ENCODE assay signal across 37 cellular contexts in the genomic region with DNA sequence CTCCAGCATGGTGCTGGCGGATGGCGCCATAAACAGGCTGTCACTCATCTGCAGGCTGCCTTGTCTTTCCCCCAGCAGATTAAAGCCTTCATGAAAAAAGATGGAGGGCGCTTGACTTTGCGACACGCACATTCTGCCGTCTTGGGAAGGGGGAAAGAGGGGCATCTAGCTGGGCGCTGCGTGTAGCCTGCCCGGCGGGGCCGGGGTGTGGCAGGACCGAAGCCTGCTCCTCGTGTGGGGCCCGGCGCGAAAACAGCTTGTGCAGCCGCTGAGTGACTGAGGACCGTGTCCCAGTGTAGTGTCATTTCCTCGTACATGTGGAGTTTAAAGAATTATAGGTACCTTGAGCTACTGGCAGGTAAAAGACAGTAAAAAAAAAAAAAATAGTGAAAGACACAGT.
"Had no signal": no experiment of that assay in that cellular context is flagged by ENCODE, and none has a peak within 500 bp of the region (broad histone marks: within the 10 kb centered on the region; RNA-seq: fewer than 3 reads in every experiment).

No MANE protein-coding gene starts in this region.

- ATAC-seq: activated CD4-positive, alpha-beta T cell treated with anti-CD3 and anti-CD28 coated beads for 36 hours; activated CD4-positive, CD25-positive, alpha-beta regulatory T cell treated with anti-CD3 and anti-CD28 coated beads, Interleukin-2, amount 50 U/mL, for 24 hours; activated CD8-positive, alpha-beta memory T cell treated with anti-CD3 and anti-CD28 coated beads, Interleukin-2, amount 10 ng/mL, durations not matched to agents 7 days and 5 days; activated CD8-positive, alpha-beta T cell treated with anti-CD3 and anti-CD28 coated beads, Interleukin-2, amount 10 ng/mL, durations not matched to agents 7 days and 5 days; activated naive CD8-positive, alpha-beta T cell treated with anti-CD3 and anti-CD28 coated beads, Interleukin-2, amount 50 U/mL, for 24 hours; WTC11 had no signal

- H3K27me3 ChIP-seq: ascending aorta, cardiac muscle cell had no signal

- DNase-seq: activated CD4-positive, alpha-beta memory T cell treated with anti-CD3 and anti-CD28 coated beads, Interleukin-2, amount 10 ng/mL, durations not matched to agents 7 days and 5 days; activated CD4-positive, alpha-beta T cell treated with anti-CD3 and anti-CD28 coated beads for 1 hour; activated CD4-positive, alpha-beta T cell treated with anti-CD3 and anti-CD28 coated beads for 36 hours; activated CD4-positive, alpha-beta T cell treated with anti-CD3 and anti-CD28 coated beads for 48 hours; activated CD4-positive, alpha-beta T cell treated with anti-CD3 and anti-CD28 coated beads, Interleukin-2, amount 10 ng/mL, durations not matched to agents 7 days and 5 days; activated CD4-positive, alpha-beta T cell treated with anti-CD3 and anti-CD28 coated beads, Interleukin-2, amount 50 U/mL, for 48 hours; activated CD4-positive, CD25-positive, alpha-beta regulatory T cell; activated CD8-positive, alpha-beta memory T cell treated with anti-CD3 and anti-CD28 coated beads for 24 hours; activated CD8-positive, alpha-beta memory T cell treated with anti-CD3 and anti-CD28 coated beads, Interleukin-2, amount 10 ng/mL, durations not matched to agents 7 days and 5 days; activated CD8-positive, alpha-beta memory T cell treated with anti-CD3 and anti-CD28 coated beads, Interleukin-2, amount 50 U/mL, for 48 hours; activated CD8-positive, alpha-beta T cell treated with anti-CD3 and anti-CD28 coated beads, Interleukin-2, amount 10 ng/mL, durations not matched to agents 7 days and 5 days; activated effector memory CD4-positive, alpha-beta T cell treated with Interleukin-2 at 50 U/mL for 16 hours; activated gamma-delta T cell; activated naive CD4-positive, alpha-beta T cell treated with anti-CD3 and anti-CD28 coated beads, Interleukin-2, amount 10 ng/mL, durations not matched to agents 7 days and 5 days; activated naive CD4-positive, alpha-beta T cell treated with Interleukin-2 at 50 U/mL for 16 hours; activated naive CD8-positive, alpha-beta T cell treated with anti-CD3 and anti-CD28 coated beads, Interleukin-2, amount 10 ng/mL, durations not matched to agents 7 days and 5 days; activated naive CD8-positive, alpha-beta T cell treated with anti-CD3 and anti-CD28 coated beads, Interleukin-2, amount 50 U/mL, for 24 hours; activated T-cell treated with anti-CD3 and anti-CD28 coated beads, Interleukin-2, amount 50 U/mL, for 24 hours; activated T-cell treated with anti-CD3 and anti-CD28 coated beads, Interleukin-2, amount 50 U/mL, for 48 hours; amygdala; anterior cingulate cortex; caudate nucleus; SW 1271; T-helper 1 cell; T-helper 2 cell; T-helper 9 cell; WERI-Rb-1 had no signal

- H3K36me3 Mint-ChIP-seq: brain, WTC11 had no signal

- H3K9me3 ChIP-seq: ascending aorta had no signal

- H3K4me1 Mint-ChIP-seq: activated CD4-positive, alpha-beta memory T cell treated with anti-CD3 and anti-CD28 coated beads, Interleukin-2, amount 10 ng/mL, durations not matched to agents 7 days and 5 days; activated CD4-positive, alpha-beta T cell treated with anti-CD3 and anti-CD28 coated beads for 36 hours; activated CD4-positive, alpha-beta T cell treated with anti-CD3 and anti-CD28 coated beads, Interleukin-2, amount 10 ng/mL, durations not matched to agents 7 days and 5 days; activated CD8-positive, alpha-beta memory T cell treated with anti-CD3 and anti-CD28 coated beads, Interleukin-2, amount 10 ng/mL, durations not matched to agents 7 days and 5 days; activated naive CD4-positive, alpha-beta T cell treated with anti-CD3 and anti-CD28 coated beads, Interleukin-2, amount 10 ng/mL, durations not matched to agents 7 days and 5 days; activated naive CD8-positive, alpha-beta T cell treated with anti-CD3 and anti-CD28 coated beads, Interleukin-2, amount 10 ng/mL, durations not matched to agents 7 days and 5 days; activated naive CD8-positive, alpha-beta T cell treated with anti-CD3 and anti-CD28 coated beads, Interleukin-2, amount 50 U/mL, for 24 hours; WTC11 had no signal

- H3K27me3 Mint-ChIP-seq: activated CD4-positive, alpha-beta memory T cell treated with anti-CD3 and anti-CD28 coated beads, Interleukin-2, amount 10 ng/mL, durations not matched to agents 7 days and 5 days; activated CD4-positive, alpha-beta T cell treated with anti-CD3 and anti-CD28 coated beads for 36 hours; activated CD4-positive, alpha-beta T cell treated with anti-CD3 and anti-CD28 coated beads, Interleukin-2, amount 10 ng/mL, durations not matched to agents 7 days and 5 days; activated CD8-positive, alpha-beta memory T cell treated with anti-CD3 and anti-CD28 coated beads, Interleukin-2, amount 10 ng/mL, durations not matched to agents 7 days and 5 days; activated naive CD4-positive, alpha-beta T cell treated with anti-CD3 and anti-CD28 coated beads, Interleukin-2, amount 10 ng/mL, durations not matched to agents 7 days and 5 days; activated naive CD4-positive, alpha-beta T cell treated with anti-CD3 and anti-CD28 coated beads, Interleukin-2, amount 50 U/mL, for 24 hours; activated naive CD8-positive, alpha-beta T cell; activated naive CD8-positive, alpha-beta T cell treated with anti-CD3 and anti-CD28 coated beads, Interleukin-2, amount 10 ng/mL, durations not matched to agents 7 days and 5 days; activated naive CD8-positive, alpha-beta T cell treated with anti-CD3 and anti-CD28 coated beads, Interleukin-2, amount 50 U/mL, for 24 hours; activated T-cell treated with anti-CD3 and anti-CD28 coated beads, Interleukin-2, amount 50 U/mL, for 24 hours had no signal

- H3K9me3 Mint-ChIP-seq: activated naive CD4-positive, alpha-beta T cell treated with anti-CD3 and anti-CD28 coated beads, Interleukin-2, amount 50 U/mL, for 24 hours; brain; WTC11 had no signal

- H3K4me3 ChIP-seq: ascending aorta, cardiac muscle cell had no signal

- H3K27ac ChIP-seq: ascending aorta, cardiac muscle cell, WERI-Rb-1 had no signal

- H3K36me3 ChIP-seq: cardiac muscle cell, WERI-Rb-1 had no signal

- H3K4me3 Mint-ChIP-seq: activated CD4-positive, alpha-beta memory T cell treated with anti-CD3 and anti-CD28 coated beads, Interleukin-2, amount 10 ng/mL, durations not matched to agents 7 days and 5 days; activated CD4-positive, alpha-beta T cell treated with anti-CD3 and anti-CD28 coated beads for 36 hours; activated CD4-positive, alpha-beta T cell treated with anti-CD3 and anti-CD28 coated beads, Interleukin-2, amount 10 ng/mL, durations not matched to agents 7 days and 5 days; activated CD8-positive, alpha-beta memory T cell treated with anti-CD3 and anti-CD28 coated beads, Interleukin-2, amount 10 ng/mL, durations not matched to agents 7 days and 5 days; activated CD8-positive, alpha-beta T cell treated with anti-CD3 and anti-CD28 coated beads, Interleukin-2, amount 10 ng/mL, durations not matched to agents 7 days and 5 days; activated naive CD4-positive, alpha-beta T cell treated with anti-CD3 and anti-CD28 coated beads, Interleukin-2, amount 10 ng/mL, durations not matched to agents 7 days and 5 days; activated naive CD4-positive, alpha-beta T cell treated with anti-CD3 and anti-CD28 coated beads, Interleukin-2, amount 50 U/mL, for 24 hours; activated naive CD8-positive, alpha-beta T cell; activated naive CD8-positive, alpha-beta T cell treated with anti-CD3 and anti-CD28 coated beads, Interleukin-2, amount 10 ng/mL, durations not matched to agents 7 days and 5 days; activated naive CD8-positive, alpha-beta T cell treated with anti-CD3 and anti-CD28 coated beads, Interleukin-2, amount 50 U/mL, for 24 hours; activated T-cell treated with anti-CD3 and anti-CD28 coated beads, Interleukin-2, amount 50 U/mL, for 24 hours; brain; T-helper 1 cell treated with Interleukin-12 subunit alpha and Interleukin-12 subunit beta and Interleukin-4 antibody, amounts not matched to agents 30 μg/mL and 1 μg/mL, for 36 hours; T-helper 2 cell treated with Interferon-gamma antibody and Interleukin-4, amounts not matched to agents 5 μg/mL and 100 μg/mL, for 36 hours; WTC11 had no signal

- H3K4me1 ChIP-seq: ascending aorta had no signal

- H3K27ac Mint-ChIP-seq: activated CD4-positive, alpha-beta memory T cell treated with anti-CD3 and anti-CD28 coated beads, Interleukin-2, amount 10 ng/mL, durations not matched to agents 7 days and 5 days; activated CD4-positive, alpha-beta T cell treated with anti-CD3 and anti-CD28 coated beads for 36 hours; activated CD4-positive, alpha-beta T cell treated with anti-CD3 and anti-CD28 coated beads, Interleukin-2, amount 10 ng/mL, durations not matched to agents 7 days and 5 days; activated CD8-positive, alpha-beta memory T cell treated with anti-CD3 and anti-CD28 coated beads, Interleukin-2, amount 10 ng/mL, durations not matched to agents 7 days and 5 days; activated CD8-positive, alpha-beta T cell treated with anti-CD3 and anti-CD28 coated beads, Interleukin-2, amount 10 ng/mL, durations not matched to agents 7 days and 5 days; activated naive CD4-positive, alpha-beta T cell treated with anti-CD3 and anti-CD28 coated beads, Interleukin-2, amount 10 ng/mL, durations not matched to agents 7 days and 5 days; activated naive CD4-positive, alpha-beta T cell treated with anti-CD3 and anti-CD28 coated beads, Interleukin-2, amount 50 U/mL, for 24 hours; activated naive CD8-positive, alpha-beta T cell; activated naive CD8-positive, alpha-beta T cell treated with anti-CD3 and anti-CD28 coated beads, Interleukin-2, amount 10 ng/mL, durations not matched to agents 7 days and 5 days; activated naive CD8-positive, alpha-beta T cell treated with anti-CD3 and anti-CD28 coated beads, Interleukin-2, amount 50 U/mL, for 24 hours; activated T-cell treated with anti-CD3 and anti-CD28 coated beads, Interleukin-2, amount 50 U/mL, for 24 hours; activated T-helper 2 cell treated with anti-CD3 and anti-CD28 coated beads, Interferon-gamma antibody, Interleukin-2, Interleukin-4, amounts not matched to agents 10 μg/mL and 5 μg/mL and 100 μg/mL, durations not matched to agents 14 hours and 24 hours and 36 hours; brain; T-helper 1 cell treated with Interleukin-12 subunit alpha and Interleukin-12 subunit beta and Interleukin-4 antibody, amounts not matched to agents 30 μg/mL and 1 μg/mL, for 36 hours; T-helper 2 cell treated with Interferon-gamma antibody and Interleukin-4, amounts not matched to agents 5 μg/mL and 100 μg/mL, for 36 hours; WTC11 had no signal
